In genomic region chr5:35777358-35778087, GRCh38 we compare ENCODE assay signal across 8 cellular contexts.
DNase-seq lines count a peak whose midpoint lies in the region; ATAC-seq and TF ChIP-seq lines count a peak whose summit lies in the region.

No MANE protein-coding gene starts in this region.

- no peaks in the 10 kb centered on the region for H3K27me3 ChIP-seq in breast epithelium

- H3K36me3 ChIP-seq in breast epithelium: no peaks in the 10 kb centered on the region

- no peak for TF ChIP-seq POLR2A in breast epithelium (IDR thresholded peaks at IDR 0.05)

- no peaks in the 10 kb centered on the region for H3K4me1 ChIP-seq in breast epithelium

- H3K4me3 ChIP-seq in WI38 (ENCODE audit: low read depth, low read length) (no peak overlapping the region), breast epithelium (no peak overlapping the region)

- H3K27ac ChIP-seq in breast epithelium: no peak overlapping the region

- DNase-seq in DMS114 treated with DMSO at 0.1 percent for 48 hours (lab: John Stamatoyannopoulos, UW; ENCODE audit: unreplicated experiment) (peak; percentile 67), NCI-H345 (lab: John Stamatoyannopoulos, UW) (peak; percentile 43), breast epithelium (ENCODE audit: low spot score in 2 of 2) (peak; percentile 19 to 53), kidney tubule cell (ENCODE audit: low spot score) (peak; percentile 80)
- peak; percentile 63 to 66 for DNase-seq in stimulated activated CD4-positive, alpha-beta T cell treated with anti-CD3 and anti-CD28 coated beads, Interleukin-4, amount 100 ng/mL, for 4 hours

- TF ChIP-seq CTCF in WI38 (IDR thresholded peaks at IDR 0.05; ENCODE audit: low read depth, low read length): peak; percentile 18; the same call in 1 of the 2 replicates
- TF ChIP-seq CTCF in breast epithelium (IDR thresholded peaks at IDR 0.05): peak in 1 of 3 donors; percentile 36

- intact Hi-C loops in breast epithelium (cut with DNase I; ENCODE audit: low total_unique reads): loop anchor here (10.0 kb wide), 1 partner anchor 147 kb away; no protein-coding TSS in a partner anchor

- H3K9me3 ChIP-seq in breast epithelium: no peaks in the 10 kb centered on the region

- ATAC-seq in HG02938 (IDR thresholded peaks at IDR 0.05; ENCODE audit: unreplicated experiment) (peak; percentile 59), HG02884 (IDR thresholded peaks at IDR 0.05; ENCODE audit: unreplicated experiment) (no peak)
